ENCODE assay signal across 1 cellular context in genomic region chr3:133883657-133884546, GRCh38.
TF ChIP-seq lines count a peak whose summit lies in the region.

No MANE protein-coding gene starts in this region.

TF ChIP-seq in H1, 55 proteins besides CTCF, POLR2A, EP300 and RAD21 (continued from another document):
- TF ChIP-seq JUND (IDR thresholded peaks at IDR 0.05; ENCODE audit: low read length): no peak
- no peak for TF ChIP-seq USF2 (IDR thresholded peaks at IDR 0.05; ENCODE audit: low read length)
- TF ChIP-seq CHD2 (IDR thresholded peaks at IDR 0.05; ENCODE audit: low read length): no peak
